18 cellular contexts compared by ENCODE assay signal in genomic region chr17:66665194-66665593, GRCh38.
"Had no signal": no experiment of that assay in that cellular context is flagged by ENCODE, and none has a peak within 500 bp of the region (broad histone marks: within the 10 kb centered on the region; RNA-seq: fewer than 3 reads in every experiment).

No MANE protein-coding gene starts in this region.

- H3K27me3 Mint-ChIP-seq: naive thymus-derived CD8-positive, alpha-beta T cell had no signal

- H3K4me1 Mint-ChIP-seq: memory B cell had no signal

- H3K4me1 ChIP-seq: ascending aorta, breast epithelium, left lung, pancreas, upper lobe of right lung had no signal

- DNase-seq: activated CD4-positive, alpha-beta T cell treated with anti-CD3 and anti-CD28 coated beads, Interleukin-2, amount 50 U/mL, for 1 hour; activated CD4-positive, CD25-positive, alpha-beta regulatory T cell; activated CD8-positive, alpha-beta memory T cell treated with anti-CD3 and anti-CD28 coated beads for 24 hours; activated effector memory CD4-positive, alpha-beta T cell treated with Interleukin-2 at 50 U/mL for 16 hours; dermis blood vessel endothelial cell; islet precursor cell; left lung; mucosa of descending colon; naive thymus-derived CD8-positive, alpha-beta T cell; pancreas; stimulated activated CD4-positive, alpha-beta T cell treated with anti-CD3 and anti-CD28 coated beads, Interleukin-1b, Interleukin-23, amount 100 ng/mL, for 48 hours; SW 1271; upper lobe of right lung had no signal

- H3K4me3 Mint-ChIP-seq: memory B cell; T-helper 2 cell treated with Interferon-gamma antibody and Interleukin-4, amounts not matched to agents 5 μg/mL and 100 μg/mL, for 36 hours had no signal

- H3K36me3 Mint-ChIP-seq: memory B cell had no signal

- H3K27ac Mint-ChIP-seq: memory B cell; T-helper 2 cell treated with Interferon-gamma antibody and Interleukin-4, amounts not matched to agents 5 μg/mL and 100 μg/mL, for 36 hours had no signal

- H3K9me3 Mint-ChIP-seq: memory B cell; T-helper 2 cell treated with Interferon-gamma antibody and Interleukin-4, amounts not matched to agents 5 μg/mL and 100 μg/mL, for 36 hours had no signal

- H3K27me3 ChIP-seq: ascending aorta, breast epithelium, left lung, pancreas, upper lobe of right lung had no signal

- H3K9me3 ChIP-seq: ascending aorta, breast epithelium, left lung, mucosa of descending colon, pancreas, thoracic aorta, upper lobe of right lung had no signal

- H3K36me3 ChIP-seq: ascending aorta, breast epithelium, left lung, pancreas, thoracic aorta, upper lobe of right lung had no signal

- H3K27ac ChIP-seq: ascending aorta, breast epithelium, left lung, pancreas, thoracic aorta, upper lobe of right lung had no signal

- H3K4me3 ChIP-seq: ascending aorta, breast epithelium, left lung, mucosa of descending colon, pancreas, thoracic aorta, upper lobe of right lung had no signal
